11 cellular contexts compared by ENCODE assay signal in genomic region chr16:30892670-30893069, GRCh38. TPM values are rescaled to one million over a fixed set of nuclear protein-coding genes. Genes with fewer than 3 reads are reported as not detected.
DNase-seq lines count a peak whose midpoint lies in the region; ATAC-seq and TF ChIP-seq lines count a peak whose summit lies in the region.
"Had no signal": no experiment of that assay in that cellular context is flagged by ENCODE, and none has a peak within 500 bp of the region (broad histone marks: within the 10 kb centered on the region; RNA-seq: fewer than 3 reads in every experiment).

No MANE protein-coding gene starts in this region.

- TF ChIP-seq EP300 in upper lobe of left lung (IDR thresholded peaks at IDR 0.05) = no peak

- H3K4me3 Mint-ChIP-seq in memory B cell = peak overlapping the region; percentile 89

- no peak for ATAC-seq in heart left ventricle
- no peak for ATAC-seq in Right ventricle myocardium superior (ENCODE audit: poor library complexity)
- ATAC-seq in memory B cell (ENCODE audit: low read depth) = no peak
- no peak for ATAC-seq in upper lobe of left lung (ENCODE audit: low FRiP score in 2 of 2)
- ATAC-seq in HG03025 (IDR thresholded peaks at IDR 0.05; ENCODE audit: low FRiP score, unreplicated experiment) = no peak
- ATAC-seq in GM21619 (IDR thresholded peaks at IDR 0.05; ENCODE audit: unreplicated experiment) = no peak

- H3K36me3 ChIP-seq in heart left ventricle = peaks cover 0 to 49% (median 45%) of the 10 kb centered on the region in 9 donors
- H3K36me3 ChIP-seq in upper lobe of left lung = peaks cover 0 to 40% (median 21%) of the 10 kb centered on the region in 4 donors

- DNase-seq in heart left ventricle (no peak), Right ventricle myocardium superior (no peak), astrocyte of the cerebellum (ENCODE audit: low read depth) (no peak), memory B cell (ENCODE audit: low spot score in 2 of 2) (no peak), upper lobe of left lung (peak in 1 of 2 donors; percentile 70), T1000 (lab: John Stamatoyannopoulos, UW) (no peak)
- DNase-seq: DMS79, NCI-H187 had no signal

- TF ChIP-seq POLR2A in heart left ventricle (IDR thresholded peaks at IDR 0.05) (no peak), upper lobe of left lung (IDR thresholded peaks at IDR 0.05) (no peak)

- H3K9me3 ChIP-seq in heart left ventricle = no peaks in the 10 kb centered on the region
- no peaks in the 10 kb centered on the region for H3K9me3 ChIP-seq in upper lobe of left lung
- H3K9me3 ChIP-seq: HAP-1 had no signal

- no peaks in the 10 kb centered on the region for H3K27me3 Mint-ChIP-seq in memory B cell

- TF ChIP-seq CTCF in heart left ventricle (IDR thresholded peaks at IDR 0.05) (no peak), astrocyte of the cerebellum (IDR thresholded peaks at IDR 0.05; ENCODE audit: low read depth, low read length, missing control alignments) (no peak), upper lobe of left lung (IDR thresholded peaks at IDR 0.05) (no peak)

- peaks cover 0 to 46% (median 33%) of the 10 kb centered on the region in 12 donors for H3K4me1 ChIP-seq in heart left ventricle
- H3K4me1 ChIP-seq in upper lobe of left lung = peaks cover 28 to 47% (median 40%) of the 10 kb centered on the region in 4 donors

- H3K36me3 Mint-ChIP-seq in memory B cell = peaks cover 10% of the 10 kb centered on the region

- peak overlapping the region in 10 of 12 donors; percentile 79 to 98 (median 90) for H3K4me3 ChIP-seq in heart left ventricle
- peak overlapping the region; percentile 76 for H3K4me3 ChIP-seq in astrocyte of the cerebellum (ENCODE audit: low read depth, low read length)
- H3K4me3 ChIP-seq in upper lobe of left lung = peak overlapping the region in 2 of 4 donors; percentile 73 to 84

- intact Hi-C loops in heart left ventricle (cut with DNase I) (loop anchor here in 2 of 10 donors (2.0 to 10.0 kb wide), 2 partner anchors 16 to 62 kb away; partner anchors contain the start of gene SETD1A (in 1 of the 2)), Right ventricle myocardium superior (cut with DNase I) (no loop called here)

- in situ Hi-C loops in astrocyte of the cerebellum (cut with HindIII; ENCODE audit: low sequenced_read_pairs) = no loop called here

- H3K9me3 Mint-ChIP-seq in memory B cell = no peaks in the 10 kb centered on the region

- H3K27ac Mint-ChIP-seq in memory B cell = peak overlapping the region; percentile 81

- WGBS in heart left ventricle, 4 donors = 78 to 88% (median 79%) methylated on average over 12 to 14 of the region's 14 CpGs
- 88 to 91% methylated on average over 10 to 14 of the region's 14 CpGs for WGBS in upper lobe of left lung, 2 donors

- H3K27me3 ChIP-seq in heart left ventricle (no peaks in the 10 kb centered on the region), upper lobe of left lung (no peaks in the 10 kb centered on the region)

- H3K27ac ChIP-seq in heart left ventricle (peak overlapping the region in 5 of 12 donors; percentile 29 to 99 (median 99)), upper lobe of left lung (peak overlapping the region; percentile 95 to 99 (median 97))

- H3K4me1 Mint-ChIP-seq in memory B cell = peaks cover 35% of the 10 kb centered on the region

RNA-seq across cellular contexts. Expression of gene BCL7C, which starts 1.2 kb away (rescaled TPM):
- total RNA-seq in heart left ventricle (10 to 100 TPM; 23.1 to 35.5 (median 28.1) TPM), Right ventricle myocardium superior (28.8 TPM), upper lobe of left lung (10 to 100 TPM; 15.7 to 32.8 (median 28.2) TPM)
- 10 to 100 TPM; 30.5 to 43.4 TPM for polyA plus RNA-seq in heart left ventricle

RNA-seq across cellular contexts. Expression of gene CTF1, which starts 3.7 kb away (rescaled TPM):
- 10 to 100 TPM in 5 of 9 donors, 1 to 10 TPM in 4; 6.4 to 22.2 (median 12.2) TPM for total RNA-seq in heart left ventricle
- polyA plus RNA-seq in heart left ventricle = 10 to 100 TPM in 1 of 2 donors, 1 to 10 TPM in 1; 3.7 to 13.5 TPM
- total RNA-seq in Right ventricle myocardium superior = 6.5 TPM
- 10 to 100 TPM in 2 of 6 donors, 1 to 10 TPM in 4; 4.2 to 14.5 (median 7.1) TPM for total RNA-seq in upper lobe of left lung

RNA-seq across cellular contexts. Expression of gene FBXL19, which starts 30.7 kb away (rescaled TPM):
- total RNA-seq in heart left ventricle (10 to 100 TPM in 2 of 9 donors, 1 to 10 TPM in 7; 4.5 to 15.5 (median 7.9) TPM), Right ventricle myocardium superior (4.7 TPM), upper lobe of left lung (10 to 100 TPM in 4 of 6 donors, 1 to 10 TPM in 2; 7.3 to 40.9 (median 15.5) TPM)
- 1 to 10 TPM; 7.9 to 9.1 TPM for polyA plus RNA-seq in heart left ventricle

RNA-seq across cellular contexts. Expression of gene ORAI3, which starts 56.2 kb away (rescaled TPM):
- total RNA-seq in heart left ventricle (10 to 100 TPM in 6 of 9 donors, 1 to 10 TPM in 3; 8.5 to 28.9 (median 14.1) TPM), Right ventricle myocardium superior (9.5 TPM), upper lobe of left lung (10 to 100 TPM; 22.2 to 33.9 (median 28.4) TPM)
- polyA plus RNA-seq in heart left ventricle = 10 to 100 TPM in 1 of 2 donors, 1 to 10 TPM in 1; 8.1 to 10.8 TPM
